In the genomic region with DNA sequence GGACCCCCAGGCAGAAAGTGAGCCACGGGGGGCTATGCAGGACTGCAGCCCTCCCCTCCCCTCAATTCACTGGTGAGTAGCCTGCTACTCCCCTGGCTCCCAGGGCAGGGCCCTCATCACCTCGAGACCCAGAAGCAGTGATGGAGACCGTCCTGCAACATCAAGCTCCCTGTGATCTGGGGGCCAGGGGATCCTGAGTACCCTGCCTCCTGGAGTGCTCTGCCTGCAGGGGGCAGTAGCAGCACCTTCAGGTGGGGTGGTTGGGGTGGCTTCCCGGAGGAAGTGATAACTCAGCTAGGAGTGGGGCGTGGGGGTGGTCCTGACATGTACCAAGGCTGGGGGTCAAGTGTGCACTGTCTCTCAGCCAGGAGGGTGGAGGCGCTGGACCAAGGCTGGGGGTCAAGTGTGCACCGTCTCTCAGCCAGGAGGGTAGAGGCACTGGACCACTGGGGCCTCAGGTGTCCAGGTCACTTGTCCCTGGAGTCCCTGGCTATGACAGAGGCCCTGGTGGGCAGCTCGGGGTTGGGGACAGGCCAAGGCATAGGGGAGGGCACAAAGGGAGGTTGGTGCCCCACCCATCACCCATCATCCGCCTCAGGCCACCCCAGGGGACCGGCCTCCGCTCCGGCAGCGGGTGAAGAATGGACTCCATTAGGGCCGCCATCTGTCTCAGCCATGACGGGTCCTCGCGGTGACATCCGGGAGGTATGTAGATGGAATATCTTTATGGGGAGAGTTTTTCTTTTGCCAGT, we compare ENCODE assay signal across 9 cellular contexts. TPM values are rescaled to one million over a fixed set of nuclear protein-coding genes. Genes with fewer than 3 reads are reported as not detected.
DNase-seq lines count a peak whose midpoint lies in the region; ATAC-seq and TF ChIP-seq lines count a peak whose summit lies in the region.
"Had no signal": no experiment of that assay in that cellular context is flagged by ENCODE, and none has a peak within 500 bp of the region (broad histone marks: within the 10 kb centered on the region; RNA-seq: fewer than 3 reads in every experiment).

No MANE protein-coding gene starts in this region.

- POLR2A ChIA-PET in WTC11 (lab: Charles Lee), result no interaction called here

- no peaks in the 10 kb centered on the region for H3K36me3 Mint-ChIP-seq in WTC11

- no peak; the same call in 1 of the 2 replicates for ATAC-seq in WTC11
- ATAC-seq in GM18519 (IDR thresholded peaks at IDR 0.05; ENCODE audit: low FRiP score, unreplicated experiment), result no peak

- H3K27ac ChIP-seq in C4-2B, result no peak overlapping the region

- no peaks in the 10 kb centered on the region for H3K27me3 Mint-ChIP-seq in WTC11 (ENCODE audit: low read depth)

- no peaks in the 10 kb centered on the region for H3K9me3 Mint-ChIP-seq in WTC11

- H3K4me1 Mint-ChIP-seq in WTC11, result no peaks in the 10 kb centered on the region

- no peak overlapping the region for H3K4me3 Mint-ChIP-seq in WTC11

- DNase-seq in GM13976 (ENCODE audit: low spot score) (peak; percentile 71), WTC11 (ENCODE audit: low spot score) (peak; percentile 49), iPS-NIHi11 (ENCODE audit: low spot score) (peak; percentile 71), cardiac septum (ENCODE audit: low spot score) (no peak), NK-92 (lab: John Stamatoyannopoulos, UW; ENCODE audit: unreplicated experiment) (no peak), NCI-H345 treated with DMSO at 0.1 percent for 48 hours (lab: John Stamatoyannopoulos, UW; ENCODE audit: unreplicated experiment) (no peak)
- DNase-seq: GDM1 had no signal

- no peak overlapping the region for H3K27ac Mint-ChIP-seq in WTC11

- CTCF ChIA-PET in WTC11 (lab: Charles Lee), result interaction anchor here (0.6 to 3.6 kb wide), 25 partner anchors 9 to 371 kb away, joined by 3 to 34 read pairs (median 4); partner anchors contain the start of gene DGCR6L

- in situ Hi-C loops in GM13976 (cut with MboI; ENCODE audit: low sequenced_read_pairs, unreplicated experiment), result loop anchor here (10.0 kb wide), 1 partner anchor 104 kb away; the partner anchor contains the start of gene CCDC188

- TF ChIP-seq CTCF in C4-2B (conservative IDR thresholded peaks at IDR 0.05) (peak; percentile 30), GM13976 (IDR thresholded peaks at IDR 0.05; ENCODE audit: borderline replicate concordance, control extremely low read depth, extremely low read depth, insufficient read depth, missing control alignments) (peak; percentile 45), WTC11 (IDR thresholded peaks at IDR 0.05) (peak; percentile 32; the same call in 1 of the 2 replicates)

- intact Hi-C loops in cardiac septum (cut with DNase I), result loop anchor here (5.0 kb wide), 1 partner anchor 81 kb away; no protein-coding TSS in a partner anchor

TF ChIP-seq in WTC11, 78 proteins besides CTCF, POLR2A, EP300 and RAD21:
- TF ChIP-seq ZNF423 (CRISPR knock-in tag; IDR thresholded peaks at IDR 0.05) (0 out of 2 replicates have a peak, but pooled peaks have one; percentile 20), CREB1 (CRISPR knock-in tag; IDR thresholded peaks at IDR 0.05) (no peak)

RNA-seq across cellular contexts. Expression of gene RTN4R, which starts 9.4 kb away (rescaled TPM):
- total RNA-seq in WTC11 (2021), result 23.0 to 27.0 TPM (median 25.0 TPM) in 3 replicates
- total RNA-seq in cardiac septum, result 1.0 TPM

Comparison
In these comparisons a context has a peak if more than half of its experiments do, and no peak if none do; other contexts are left out.
1. DNase-seq: peak in GM13976 (single experiment), WTC11 (single experiment) and iPS-NIHi11 (single experiment); none in cardiac septum (single experiment), NK-92 (single experiment) and NCI-H345 treated with DMSO at 0.1 percent for 48 hours (single experiment).
2. RNA of gene RTN4R, which starts 9.4 kb away (total RNA-seq): 23.0 to 27.0 TPM in WTC11; 1.0 TPM in cardiac septum (single experiment); every median in the first group is over 10 times any median in the second.
3. Peak in every context shown above with its lines, with median percentiles within 50 percentile points of each other: CTCF ChIP-seq.